In genomic region chr12:121438905-121439304, GRCh38 we compare ENCODE assay signal across 18 cellular contexts.
"Had no signal": no experiment of that assay in that cellular context is flagged by ENCODE, and none has a peak within 500 bp of the region (broad histone marks: within the 10 kb centered on the region; RNA-seq: fewer than 3 reads in every experiment).

No MANE protein-coding gene starts in this region.

- H3K36me3 ChIP-seq: breast epithelium, prostate gland had no signal

- H3K27me3 Mint-ChIP-seq: activated CD4-positive, alpha-beta memory T cell treated with anti-CD3 and anti-CD28 coated beads, Interleukin-2, amount 10 ng/mL, durations not matched to agents 7 days and 5 days; activated naive CD4-positive, alpha-beta T cell treated with anti-CD3 and anti-CD28 coated beads, Interleukin-2, amount 50 U/mL, for 24 hours; stimulated activated naive CD8-positive, alpha-beta T cell treated with anti-CD3 and anti-CD28 coated beads, Interleukin-15, amount 100 ng/mL, for 72 hours; T-helper 17 cell had no signal

- H3K4me1 ChIP-seq: breast epithelium, prostate gland had no signal

- H3K27ac ChIP-seq: breast epithelium, left ventricle myocardium inferior, prostate gland, right atrium auricular region, SK-N-MC, thoracic aorta, upper lobe of left lung had no signal

- H3K4me3 Mint-ChIP-seq: activated CD4-positive, alpha-beta memory T cell treated with anti-CD3 and anti-CD28 coated beads, Interleukin-2, amount 10 ng/mL, durations not matched to agents 7 days and 5 days; activated naive CD4-positive, alpha-beta T cell treated with anti-CD3 and anti-CD28 coated beads, Interleukin-2, amount 50 U/mL, for 24 hours; mesothelial cell of epicardium; natural killer cell; stimulated activated naive CD8-positive, alpha-beta T cell treated with anti-CD3 and anti-CD28 coated beads, Interleukin-15, amount 100 ng/mL, for 72 hours; T-helper 17 cell had no signal

- H3K9me3 ChIP-seq: breast epithelium, left ventricle myocardium inferior, prostate gland, right atrium auricular region, thoracic aorta, upper lobe of left lung had no signal

- ATAC-seq: natural killer cell; stimulated activated naive CD8-positive, alpha-beta T cell treated with anti-CD3 and anti-CD28 coated beads, Interleukin-15, amount 100 ng/mL, for 72 hours; T-helper 17 cell had no signal

- H3K9me3 Mint-ChIP-seq: activated naive CD4-positive, alpha-beta T cell treated with anti-CD3 and anti-CD28 coated beads, Interleukin-2, amount 50 U/mL, for 24 hours; natural killer cell had no signal

- H3K27me3 ChIP-seq: breast epithelium, right atrium auricular region, upper lobe of left lung had no signal

- H3K4me1 Mint-ChIP-seq: natural killer cell had no signal

- H3K4me3 ChIP-seq: breast epithelium, left ventricle myocardium inferior, prostate gland, right atrium auricular region, SK-N-MC, thoracic aorta, upper lobe of left lung had no signal

- DNase-seq: activated CD4-positive, alpha-beta memory T cell treated with anti-CD3 and anti-CD28 coated beads, Interleukin-2, amount 10 ng/mL, durations not matched to agents 7 days and 5 days; activated CD4-positive, alpha-beta T cell treated with anti-CD3 and anti-CD28 coated beads for 48 hours; activated gamma-delta T cell; effector CD4-positive, alpha-beta T cell; left ventricle myocardium inferior; natural killer cell; stimulated activated CD4-positive, alpha-beta T cell treated with anti-CD3 and anti-CD28 coated beads, Interleukin-1b, Interleukin-23, amount 100 ng/mL, for 48 hours; stimulated activated naive CD8-positive, alpha-beta T cell treated with anti-CD3 and anti-CD28 coated beads, Interleukin-15, amount 100 ng/mL, for 72 hours; SW 1271; T-helper 17 cell had no signal

- H3K27ac Mint-ChIP-seq: activated CD4-positive, alpha-beta memory T cell treated with anti-CD3 and anti-CD28 coated beads, Interleukin-2, amount 10 ng/mL, durations not matched to agents 7 days and 5 days; activated naive CD4-positive, alpha-beta T cell treated with anti-CD3 and anti-CD28 coated beads, Interleukin-2, amount 50 U/mL, for 24 hours; mesothelial cell of epicardium; natural killer cell; T-helper 17 cell had no signal
